Comparison of ENCODE assay signal across 25 cellular contexts in the genomic region with DNA sequence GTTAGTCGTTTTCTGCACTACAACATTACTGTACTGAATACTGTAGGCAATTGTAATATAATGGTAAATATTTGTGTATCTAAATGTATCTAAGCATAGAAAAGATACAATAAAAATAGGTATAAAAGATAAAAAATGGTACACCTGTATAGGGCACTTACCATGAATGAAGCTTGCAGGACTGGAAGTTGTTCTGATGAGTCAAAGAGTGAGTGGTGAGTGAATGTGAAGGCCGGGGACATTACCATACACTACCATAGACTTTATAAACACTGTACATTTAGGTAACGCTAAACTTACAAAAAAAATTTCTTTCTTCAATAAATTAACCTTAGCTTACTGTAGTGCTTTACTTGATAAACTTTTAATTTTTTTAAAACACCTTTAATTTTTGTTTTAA.
"Had no signal": no experiment of that assay in that cellular context is flagged by ENCODE, and none has a peak within 500 bp of the region (broad histone marks: within the 10 kb centered on the region; RNA-seq: fewer than 3 reads in every experiment).

No MANE protein-coding gene starts in this region.

- DNase-seq: colonic mucosa; cortex of kidney; effector CD8-positive, alpha-beta T cell; erythroblast; esophagus squamous epithelium; foreskin fibroblast; foreskin melanocyte; heart left ventricle; hypothalamus; immature natural killer cell; islet precursor cell; left cardiac atrium; left lung; left ventricle myocardium superior; lower lobe of right lung; mesenchymal stem cell; mucosa of descending colon; naive B cell; naive thymus-derived CD8-positive, alpha-beta T cell had no signal

- H3K4me1 ChIP-seq: colonic mucosa, left lung, lower lobe of right lung had no signal

- H2AFZ ChIP-seq: hepatocyte had no signal

- ATAC-seq: esophagus mucosa; gastroesophageal sphincter; heart left ventricle; left cardiac atrium; left lung; lower lobe of right lung; mucosa of descending colon; naive thymus-derived CD8-positive, alpha-beta T cell had no signal

- H3K4me3 ChIP-seq: colonic mucosa, esophagus squamous epithelium, gastroesophageal sphincter, heart left ventricle, hepatocyte, left lung, lower lobe of right lung, mucosa of descending colon had no signal

- H3K9me3 ChIP-seq: colonic mucosa, esophagus squamous epithelium, gastroesophageal sphincter, heart left ventricle, left lung, lower lobe of right lung, mucosa of descending colon had no signal

- H3K27ac Mint-ChIP-seq: dendritic cell treated with granulocyte-macrophage colony-stimulating factor and Interleukin-4, amounts not matched to agents 40 ng/mL and 50 ng/mL, for 4 days; immature natural killer cell; mesothelial cell of epicardium had no signal

- H3K9me3 Mint-ChIP-seq: dendritic cell treated with granulocyte-macrophage colony-stimulating factor and Interleukin-4, amounts not matched to agents 40 ng/mL and 50 ng/mL, for 4 days; immature natural killer cell; mesothelial cell of epicardium; naive B cell; naive thymus-derived CD8-positive, alpha-beta T cell had no signal

- H3K27ac ChIP-seq: colonic mucosa, epithelial cell of prostate, esophagus squamous epithelium, gastroesophageal sphincter, heart left ventricle, hepatocyte, left lung, lower lobe of right lung had no signal

- H3K36me3 Mint-ChIP-seq: immature natural killer cell, mesothelial cell of epicardium had no signal

- H3K27me3 Mint-ChIP-seq: dendritic cell treated with granulocyte-macrophage colony-stimulating factor and Interleukin-4, amounts not matched to agents 40 ng/mL and 50 ng/mL, for 4 days; naive B cell; naive thymus-derived CD8-positive, alpha-beta T cell had no signal

- H3K36me3 ChIP-seq: colonic mucosa, esophagus squamous epithelium, heart left ventricle, left lung, lower lobe of right lung had no signal

- H3K4me2 ChIP-seq: hepatocyte had no signal

- H3K4me3 Mint-ChIP-seq: dendritic cell treated with granulocyte-macrophage colony-stimulating factor and Interleukin-4, amounts not matched to agents 40 ng/mL and 50 ng/mL, for 4 days; immature natural killer cell; mesothelial cell of epicardium; naive B cell; naive thymus-derived CD8-positive, alpha-beta T cell had no signal

- H3K27me3 ChIP-seq: colonic mucosa, esophagus squamous epithelium, gastroesophageal sphincter, heart left ventricle, hepatocyte, left lung had no signal
